Comparison of ENCODE assay signal across 17 cellular contexts in genomic region chr1:153460551-153460950, GRCh38. TPM values are rescaled to one million over a fixed set of nuclear protein-coding genes. Genes with fewer than 3 reads are reported as not detected.
A peak's percentile ranks its signal among the peaks of the same experiment; 100 is the strongest.
DNase-seq lines count a peak whose midpoint lies in the region; ATAC-seq lines count a peak whose summit lies in the region.
"Had no signal": no experiment of that assay in that cellular context is flagged by ENCODE, and none has a peak within 500 bp of the region (broad histone marks: within the 10 kb centered on the region; RNA-seq: fewer than 3 reads in every experiment).

TSS of gene S100A7 (minus strand) at chr1:153460651. CDS start at chr1:153459013, 1,638 bp downstream.

- H3K27ac ChIP-seq in thymus (ENCODE audit: low read depth) = no peak within 1 kb of the TSS
- H3K27ac ChIP-seq in aorta (ENCODE audit: low read depth in 1 of 2, low read length in 2 of 2) = no peak within 1 kb of the TSS
- H3K27ac ChIP-seq: C4-2B, HL-60 had no signal

- no peak within 1 kb of the TSS for H3K4me3 ChIP-seq in thymus (ENCODE audit: low read length)
- H3K4me3 ChIP-seq in aorta (ENCODE audit: low read length in 2 of 2) = no peak within 1 kb of the TSS

- DNase-seq in mesenteric fat pad (ENCODE audit: low spot score) = peak; percentile 69
- DNase-seq in dermis blood vessel endothelial cell = no peak
- DNase-seq in stimulated activated naive CD4-positive, alpha-beta T cell (lab: John Stamatoyannopoulos, UW) = no peak
- no peak for DNase-seq in aorta
- DNase-seq: AML-193; Caco-2; CD4-positive, alpha-beta T cell; GOT3; H7; HFFc6 had no signal

- ATAC-seq in esophagus mucosa = peak; percentile 68
- ATAC-seq in aorta (ENCODE audit: low FRiP score) = no peak
- ATAC-seq: HCT116 had no signal

- H3K4me1 ChIP-seq in thymus (ENCODE audit: control insufficient read depth, insufficient read depth, low read length) (no peaks in the 10 kb centered on the region), aorta (ENCODE audit: control insufficient read depth in 1 of 2, insufficient read depth in 2 of 2, low read length in 2 of 2) (no peaks in the 10 kb centered on the region)
- H3K4me1 ChIP-seq: Caco-2 had no signal

- intact Hi-C loops in aorta (cut with DNase I) = loop anchor here in 1 of 2 donors (10.0 kb wide), 1 partner anchor 106 kb away; the partner anchor contains the start of gene S100A9

- 94% methylated on average over 4 of the region's 4 CpGs for WGBS in thymus
- 93 to 97% methylated on average over 4 of the region's 4 CpGs for WGBS in aorta, 2 donors

- H3K36me3 ChIP-seq in thymus (ENCODE audit: control insufficient read depth, insufficient read depth) (no peaks in the 10 kb centered on the region), aorta (ENCODE audit: control insufficient read depth in 1 of 2, insufficient read depth in 2 of 2, low read length in 1 of 2) (no peaks in the 10 kb centered on the region)

- H3K27me3 ChIP-seq in thymus (ENCODE audit: control insufficient read depth, insufficient read depth) = no peaks in the 10 kb centered on the region
- no peaks in the 10 kb centered on the region for H3K27me3 ChIP-seq in aorta (ENCODE audit: control insufficient read depth in 1 of 2, insufficient read depth in 2 of 2, low read length in 1 of 2)

- H3K9me3 ChIP-seq in thymus (ENCODE audit: control insufficient read depth) (no peaks in the 10 kb centered on the region), aorta (ENCODE audit: control insufficient read depth, low read length) (peaks cover 1% of the 10 kb centered on the region)
- H3K9me3 ChIP-seq: Caco-2 had no signal

RNA-seq across cellular contexts. Expression of gene S100A7, which starts in this region (rescaled TPM):
- 5,647 TPM for total RNA-seq in esophagus mucosa
- total RNA-seq in mesenteric fat pad = not detected
- polyA plus RNA-seq in thymus = 247 TPM
- total RNA-seq in dermis blood vessel endothelial cell = not detected in 2 replicates
- total RNA-seq in aorta = not detected
- polyA plus RNA-seq in aorta = not detected
- total RNA-seq: Caco-2; CD4-positive, alpha-beta T cell; H7; HFFc6; HT1080 had no signal
- polyA plus RNA-seq: BJ had no signal

Comparison
In these comparisons a context has a peak if more than half of its experiments do, and no peak if none do; other contexts are left out.
1. RNA of gene S100A7 (total RNA-seq): 5,647 TPM in esophagus mucosa (single experiment); not detected in mesenteric fat pad (single experiment), not detected in dermis blood vessel endothelial cell and not detected in aorta; every median in the first group is over 1,000 times any median in the second.
2. RNA of gene S100A7 (polyA plus RNA-seq): 247 TPM in thymus (single experiment); not detected in aorta; every median in the first group is over 100 times any median in the second.
3. Peak in DNase-seq in mesenteric fat pad; RNA of the gene not detected or under 1 TPM.